ENCODE assay signal across 9 cellular contexts in genomic region chr17:57670769-57671545, GRCh38.
DNase-seq lines count a peak whose midpoint lies in the region; ATAC-seq and TF ChIP-seq lines count a peak whose summit lies in the region.
"Had no signal": no experiment of that assay in that cellular context is flagged by ENCODE, and none has a peak within 500 bp of the region (broad histone marks: within the 10 kb centered on the region; RNA-seq: fewer than 3 reads in every experiment).

No MANE protein-coding gene starts in this region.

- H3K4me3 Mint-ChIP-seq in activated naive CD4-positive, alpha-beta T cell treated with anti-CD3 and anti-CD28 coated beads for 36 hours: no peak overlapping the region
- no peak overlapping the region for H3K4me3 Mint-ChIP-seq in activated CD8-positive, alpha-beta T cell treated with anti-CD3 and anti-CD28 coated beads for 36 hours

- no peak overlapping the region for H3K27ac ChIP-seq in esophagus muscularis mucosa (replicated peaks in 1 of 4)
- H3K27ac ChIP-seq in thymus (ENCODE audit: low read depth): peak overlapping the region; percentile 21
- no peak overlapping the region for H3K27ac ChIP-seq in psoas muscle

- POLR2A ChIA-PET in activated CD8-positive, alpha-beta T cell treated with anti-CD3 and anti-CD28 coated beads for 36 hours (lab: Charles Lee): interaction anchor here (0.6 to 1.0 kb wide), 2 partner anchors 65 to 70 kb away, joined by 3 read pairs; no protein-coding TSS in a partner anchor

- peak overlapping the region; percentile 83 for H3K27ac Mint-ChIP-seq in activated naive CD4-positive, alpha-beta T cell treated with anti-CD3 and anti-CD28 coated beads for 36 hours
- H3K27ac Mint-ChIP-seq in activated CD8-positive, alpha-beta T cell treated with anti-CD3 and anti-CD28 coated beads for 36 hours: peak overlapping the region; percentile 82

- intact Hi-C loops in activated naive CD4-positive, alpha-beta T cell treated with anti-CD3 and anti-CD28 coated beads for 36 hours (cut with micrococcal nuclease): loop anchor here (1.0 to 10.0 kb wide), 7 partner anchors 25 to 414 kb away; partner anchors contain the start of genes CCDC182 and MSI2
- intact Hi-C loops in activated CD8-positive, alpha-beta T cell treated with anti-CD3 and anti-CD28 coated beads for 36 hours (cut with micrococcal nuclease): loop anchor here (5.0 to 10.0 kb wide), 2 partner anchors 69 to 426 kb away; no protein-coding TSS in a partner anchor
- intact Hi-C loops in esophagus muscularis mucosa (cut with DNase I) (loop anchor here (5.0 to 10.0 kb wide), 2 partner anchors 74 to 536 kb away; no protein-coding TSS in a partner anchor), psoas muscle (cut with DNase I) (loop anchor here (2.0 to 5.0 kb wide), 4 partner anchors 72 to 539 kb away; no protein-coding TSS in a partner anchor)

- H3K27me3 ChIP-seq in esophagus muscularis mucosa: no peaks in the 10 kb centered on the region
- no peaks in the 10 kb centered on the region for H3K27me3 ChIP-seq in thymus (ENCODE audit: control insufficient read depth, insufficient read depth)
- H3K27me3 ChIP-seq in psoas muscle (ENCODE audit: insufficient read depth in 3 of 3, low read length in 2 of 3): no peaks in the 10 kb centered on the region
- H3K27me3 ChIP-seq in BE2C: no peaks in the 10 kb centered on the region
- H3K27me3 ChIP-seq: heart right ventricle had no signal

- WGBS in esophagus muscularis mucosa: 79% methylated on average over 7 of the region's 8 CpGs
- 97% methylated on average over 8 of the region's 8 CpGs for WGBS in thymus
- 85 to 91% (median 90%) methylated on average over 8 of the region's 8 CpGs for WGBS in psoas muscle, 3 donors

- H3K4me3 ChIP-seq in esophagus muscularis mucosa (no peak overlapping the region), thymus (ENCODE audit: low read length) (no peak overlapping the region), psoas muscle (no peak overlapping the region), BE2C (ENCODE audit: low read depth, low read length) (no peak overlapping the region)
- H3K4me3 ChIP-seq: heart right ventricle had no signal

- TF ChIP-seq POLR2A in esophagus muscularis mucosa (IDR thresholded peaks at IDR 0.05; ENCODE audit: low read depth): no peak

- H3K4me1 Mint-ChIP-seq in activated naive CD4-positive, alpha-beta T cell treated with anti-CD3 and anti-CD28 coated beads for 36 hours (ENCODE audit: low read depth): peaks cover 35% of the 10 kb centered on the region
- peaks cover 37% of the 10 kb centered on the region for H3K4me1 Mint-ChIP-seq in activated CD8-positive, alpha-beta T cell treated with anti-CD3 and anti-CD28 coated beads for 36 hours (ENCODE audit: low read depth)

- H3K36me3 ChIP-seq in esophagus muscularis mucosa: peaks cover 0 to 13% (median 12%) of the 10 kb centered on the region in 4 donors
- peaks cover 46% of the 10 kb centered on the region for H3K36me3 ChIP-seq in thymus (ENCODE audit: control insufficient read depth, insufficient read depth)
- H3K36me3 ChIP-seq in psoas muscle (ENCODE audit: insufficient read depth in 1 of 2, low read depth in 1 of 2): peaks cover 0 to 12% of the 10 kb centered on the region in 2 donors
- H3K36me3 ChIP-seq in BE2C: peaks cover 17% of the 10 kb centered on the region

- no peak for TF ChIP-seq EP300 in esophagus muscularis mucosa (IDR thresholded peaks at IDR 0.05)

- H3K4me1 ChIP-seq in esophagus muscularis mucosa (peaks cover 3 to 37% (median 30%) of the 10 kb centered on the region in 4 donors), thymus (ENCODE audit: control insufficient read depth, insufficient read depth, low read length) (peaks cover 15% of the 10 kb centered on the region), psoas muscle (no peaks in the 10 kb centered on the region), BE2C (peaks cover 69% of the 10 kb centered on the region)

- H3K27me3 Mint-ChIP-seq in activated naive CD4-positive, alpha-beta T cell treated with anti-CD3 and anti-CD28 coated beads for 36 hours (ENCODE audit: low read depth): no peaks in the 10 kb centered on the region
- H3K27me3 Mint-ChIP-seq in activated CD8-positive, alpha-beta T cell treated with anti-CD3 and anti-CD28 coated beads for 36 hours: no peaks in the 10 kb centered on the region

- TF ChIP-seq CTCF in activated CD8-positive, alpha-beta T cell treated with anti-CD3 and anti-CD28 coated beads for 36 hours (IDR thresholded peaks at IDR 0.05): no peak
- TF ChIP-seq CTCF in esophagus muscularis mucosa (IDR thresholded peaks at IDR 0.05) (no peak), psoas muscle (IDR thresholded peaks at IDR 0.05) (no peak), BE2C (IDR thresholded peaks at IDR 0.05; ENCODE audit: low read depth, low read length) (no peak)

- H3K9me3 Mint-ChIP-seq in activated naive CD4-positive, alpha-beta T cell treated with anti-CD3 and anti-CD28 coated beads for 36 hours: no peaks in the 10 kb centered on the region
- H3K9me3 Mint-ChIP-seq in activated CD8-positive, alpha-beta T cell treated with anti-CD3 and anti-CD28 coated beads for 36 hours: no peaks in the 10 kb centered on the region

- H3K9me3 ChIP-seq in esophagus muscularis mucosa (no peaks in the 10 kb centered on the region), thymus (ENCODE audit: control insufficient read depth) (no peaks in the 10 kb centered on the region), psoas muscle (no peaks in the 10 kb centered on the region), BE2C (no peaks in the 10 kb centered on the region)
- H3K9me3 ChIP-seq: heart right ventricle had no signal

- DNase-seq in activated naive CD4-positive, alpha-beta T cell treated with anti-CD3 and anti-CD28 coated beads for 36 hours: peak; percentile 55
- DNase-seq in activated naive CD4-positive, alpha-beta T cell (lab: John Stamatoyannopoulos, UW): no peak
- DNase-seq in activated CD8-positive, alpha-beta T cell treated with anti-CD3 and anti-CD28 coated beads for 36 hours: peak; percentile 29
- DNase-seq in esophagus muscularis mucosa (ENCODE audit: extremely low spot score): peak; percentile 75
- no peak for DNase-seq in psoas muscle
- DNase-seq in BE2C: no peak
- no peak for DNase-seq in stimulated activated CD4-positive, alpha-beta T cell treated with anti-CD3 and anti-CD28 coated beads, Interleukin-4, amount 100 ng/mL, for 1 hour

- CTCF ChIA-PET in activated naive CD4-positive, alpha-beta T cell treated with anti-CD3 and anti-CD28 coated beads for 36 hours (lab: Charles Lee): interaction anchor here (0.6 to 4.0 kb wide), 21 partner anchors 10 to 542 kb away, joined by 3 to 58 read pairs (median 4); no protein-coding TSS in a partner anchor
- CTCF ChIA-PET in activated CD8-positive, alpha-beta T cell treated with anti-CD3 and anti-CD28 coated beads for 36 hours (lab: Charles Lee): interaction anchor here (0.9 to 4.1 kb wide), 59 partner anchors 8 to 578 kb away, joined by 3 to 67 read pairs (median 6); partner anchors contain the start of gene CCDC182

- peak; percentile 46 for ATAC-seq in activated CD8-positive, alpha-beta T cell treated with anti-CD3 and anti-CD28 coated beads for 36 hours
- ATAC-seq in psoas muscle: no peak

- no peaks in the 10 kb centered on the region for H3K36me3 Mint-ChIP-seq in activated naive CD4-positive, alpha-beta T cell treated with anti-CD3 and anti-CD28 coated beads for 36 hours (ENCODE audit: low read depth)
- peaks cover 2% of the 10 kb centered on the region for H3K36me3 Mint-ChIP-seq in activated CD8-positive, alpha-beta T cell treated with anti-CD3 and anti-CD28 coated beads for 36 hours (ENCODE audit: low read depth)

Comparison
In these comparisons a context has a peak if more than half of its experiments do, and no peak if none do; other contexts are left out.
1. DNase-seq: peak in activated naive CD4-positive, alpha-beta T cell treated with anti-CD3 and anti-CD28 coated beads for 36 hours (single experiment), activated CD8-positive, alpha-beta T cell treated with anti-CD3 and anti-CD28 coated beads for 36 hours (single experiment) and esophagus muscularis mucosa (single experiment); none in activated naive CD4-positive, alpha-beta T cell (0 of 4), psoas muscle (0 of 2), BE2C (single experiment) and stimulated activated CD4-positive, alpha-beta T cell treated with anti-CD3 and anti-CD28 coated beads, Interleukin-4, amount 100 ng/mL, for 1 hour (single experiment).